ENCODE assay signal across 1 cellular context in genomic region chr9:104982543-104982942, GRCh38.
TF ChIP-seq lines count a peak whose summit lies in the region.

No MANE protein-coding gene starts in this region.

TF ChIP-seq in GM23338, 12 proteins besides CTCF, POLR2A, EP300 and RAD21 (continued from another document):
- TF ChIP-seq, protein P1, sequence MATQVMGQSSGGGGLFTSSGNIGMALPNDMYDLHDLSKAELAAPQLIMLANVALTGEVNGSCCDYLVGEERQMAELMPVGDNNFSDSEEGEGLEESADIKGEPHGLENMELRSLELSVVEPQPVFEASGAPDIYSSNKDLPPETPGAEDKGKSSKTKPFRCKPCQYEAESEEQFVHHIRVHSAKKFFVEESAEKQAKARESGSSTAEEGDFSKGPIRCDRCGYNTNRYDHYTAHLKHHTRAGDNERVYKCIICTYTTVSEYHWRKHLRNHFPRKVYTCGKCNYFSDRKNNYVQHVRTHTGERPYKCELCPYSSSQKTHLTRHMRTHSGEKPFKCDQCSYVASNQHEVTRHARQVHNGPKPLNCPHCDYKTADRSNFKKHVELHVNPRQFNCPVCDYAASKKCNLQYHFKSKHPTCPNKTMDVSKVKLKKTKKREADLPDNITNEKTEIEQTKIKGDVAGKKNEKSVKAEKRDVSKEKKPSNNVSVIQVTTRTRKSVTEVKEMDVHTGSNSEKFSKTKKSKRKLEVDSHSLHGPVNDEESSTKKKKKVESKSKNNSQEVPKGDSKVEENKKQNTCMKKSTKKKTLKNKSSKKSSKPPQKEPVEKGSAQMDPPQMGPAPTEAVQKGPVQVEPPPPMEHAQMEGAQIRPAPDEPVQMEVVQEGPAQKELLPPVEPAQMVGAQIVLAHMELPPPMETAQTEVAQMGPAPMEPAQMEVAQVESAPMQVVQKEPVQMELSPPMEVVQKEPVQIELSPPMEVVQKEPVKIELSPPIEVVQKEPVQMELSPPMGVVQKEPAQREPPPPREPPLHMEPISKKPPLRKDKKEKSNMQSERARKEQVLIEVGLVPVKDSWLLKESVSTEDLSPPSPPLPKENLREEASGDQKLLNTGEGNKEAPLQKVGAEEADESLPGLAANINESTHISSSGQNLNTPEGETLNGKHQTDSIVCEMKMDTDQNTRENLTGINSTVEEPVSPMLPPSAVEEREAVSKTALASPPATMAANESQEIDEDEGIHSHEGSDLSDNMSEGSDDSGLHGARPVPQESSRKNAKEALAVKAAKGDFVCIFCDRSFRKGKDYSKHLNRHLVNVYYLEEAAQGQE (IDR thresholded peaks at IDR 0.05; ENCODE audit: unreplicated experiment), result no peak
